Comparison of ENCODE assay signal across 8 cellular contexts in the genomic region with DNA sequence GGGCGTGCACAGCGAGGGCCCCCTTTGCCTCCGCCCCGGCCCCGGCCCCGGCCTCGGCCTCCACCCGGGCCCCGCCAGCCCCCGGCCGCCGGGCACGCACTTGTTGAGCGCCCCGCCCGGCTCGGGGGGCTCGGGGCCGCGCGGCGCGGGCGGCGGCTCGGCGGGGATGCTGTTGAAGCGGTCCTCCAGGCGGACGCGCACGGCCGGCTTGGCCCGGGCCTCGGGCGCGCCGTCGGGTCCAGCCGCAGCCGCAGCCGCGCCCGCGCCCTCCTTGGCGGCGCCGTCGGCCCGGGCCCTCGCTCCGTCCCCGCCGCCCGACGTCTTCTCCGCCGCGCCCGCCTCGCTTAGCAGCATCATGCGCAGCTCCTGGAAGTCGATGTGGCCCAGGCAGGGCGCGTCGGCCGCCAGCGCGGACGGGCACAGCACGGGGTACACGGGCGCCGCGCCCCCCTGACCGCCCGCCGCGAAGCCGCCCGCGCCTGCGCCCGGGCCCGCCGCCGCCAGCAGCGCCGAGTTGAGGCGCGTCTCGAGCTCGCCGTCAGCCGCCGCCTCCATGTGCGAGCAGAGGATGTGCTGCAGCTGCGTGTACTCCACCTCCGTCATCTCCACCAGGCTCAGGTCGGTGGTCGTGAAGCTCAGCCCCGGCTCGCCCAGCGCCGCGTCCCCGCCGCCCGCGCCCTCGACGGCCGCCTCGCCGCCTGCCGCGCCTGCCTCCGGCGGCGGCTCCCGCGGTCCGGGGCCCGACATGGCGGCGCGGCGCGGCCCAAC. TPM values are rescaled to one million over a fixed set of nuclear protein-coding genes. Genes with fewer than 3 reads are reported as not detected.
DNase-seq lines count a peak whose midpoint lies in the region; ATAC-seq, FAIRE-seq and TF ChIP-seq lines count a peak whose summit lies in the region.

No MANE protein-coding gene starts in this region.

- no peak overlapping the region for H2BK15ac ChIP-seq in H1 (ENCODE audit: low read length)

- peak overlapping the region; percentile 72 to 95 for H3K4me2 ChIP-seq in H1 (ENCODE audit: insufficient read depth in 1 of 2, low read depth in 2 of 2, low read length in 2 of 2)
- peak overlapping the region; percentile 97 for H3K4me2 ChIP-seq in neural progenitor cell

- H4K20me1 ChIP-seq in H1 (replicated peaks in 1 of 2; ENCODE audit: control insufficient read depth in 1 of 2, insufficient read depth in 2 of 2, low read length in 2 of 2), result peaks cover 0 to 11% of the 10 kb centered on the region in 2 experiments
- H4K20me1 ChIP-seq in neural progenitor cell (ENCODE audit: low read depth), result peaks cover 34% of the 10 kb centered on the region

- H4K8ac ChIP-seq in H1 (ENCODE audit: extremely low read depth, insufficient read depth, low read length), result peak overlapping the region; percentile 97; the same call in 1 of the 2 replicates

- no peak overlapping the region for H2BK120ac ChIP-seq in H1 (replicated peaks; ENCODE audit: low read depth, low read length)

- TF ChIP-seq CTCF in AG09309 (IDR thresholded peaks at IDR 0.05; ENCODE audit: control insufficient read depth, insufficient read depth, low read depth, low read length, missing control alignments) (no peak), WTC11 (IDR thresholded peaks at IDR 0.05) (no peak), H1 (IDR thresholded peaks at IDR 0.05; ENCODE audit: control extremely low read depth in 1 of 3, insufficient read depth in 1 of 3, low read depth in 1 of 3, low read length in 3 of 3) (no peak), neural progenitor cell (IDR thresholded peaks at IDR 0.05) (no peak)

- no peak overlapping the region for H4K5ac ChIP-seq in H1 (ENCODE audit: insufficient read length, low read depth, low read length)

- H3K36me3 Mint-ChIP-seq in WTC11, result peaks cover 12% of the 10 kb centered on the region
- peaks cover 12% of the 10 kb centered on the region for H3K36me3 Mint-ChIP-seq in neural progenitor cell

- FAIRE-seq in H1 (lab: Jason Lieb, UNC), result no peak

- H3K14ac ChIP-seq in H1 (ENCODE audit: insufficient read length), result no peak overlapping the region

- H3K23me2 ChIP-seq in H1 (ENCODE audit: low read depth, low read length), result peaks cover 8% of the 10 kb centered on the region; the same call in 1 of the 2 replicates

- ATAC-seq in GM19324 (IDR thresholded peaks at IDR 0.05; ENCODE audit: low FRiP score, unreplicated experiment) (peak; percentile 33), HG03432 (IDR thresholded peaks at IDR 0.05; ENCODE audit: unreplicated experiment) (peak; percentile 40), WTC11 (peak; percentile 9)

- H3K56ac ChIP-seq in H1 (replicated peaks; ENCODE audit: insufficient read length, low read depth, low read length), result no peak overlapping the region

- H3K27me3 Mint-ChIP-seq in WTC11 (ENCODE audit: low read depth) (peaks cover 3% of the 10 kb centered on the region; the same call in 1 of the 2 replicates), neural progenitor cell (ENCODE audit: insufficient read depth, low read depth) (peaks cover 6% of the 10 kb centered on the region)

- no peak overlapping the region for H3K4ac ChIP-seq in H1 (replicated peaks; ENCODE audit: insufficient read length, low read depth, low read length)

- TF ChIP-seq EP300 in H1 (IDR thresholded peaks at IDR 0.05; ENCODE audit: borderline replicate concordance in 1 of 2, low read depth in 2 of 2, low read length in 2 of 2), result no peak

- H2BK5ac ChIP-seq in H1 (ENCODE audit: low read depth, low read length), result no peak overlapping the region

- WGBS in H1 (ENCODE audit: extremely low coverage in 1 of 2, insufficient coverage in 1 of 2, insufficient read length in 1 of 2, insufficient replicate concordance in 2 of 2, low coverage in 1 of 2, low lambda C conversion rate in 2 of 2, missing lambda C conversion rate in 1 of 2), 2 experiments, result 4% methylated on average over 20 of the region's 129 CpGs; no CpG with 5 or more reads in 1 of the 2 experiments

- H3K9me3 ChIP-seq in H1 (ENCODE audit: insufficient read depth in 2 of 2, low read depth in 1 of 2, low read length in 1 of 2) (no peaks in the 10 kb centered on the region; a peak in 1 of 4 replicates), neural progenitor cell (ENCODE audit: low read depth) (no peaks in the 10 kb centered on the region)

- H3K4me1 ChIP-seq in H1 (replicated peaks in 1 of 4; ENCODE audit: control insufficient read depth in 3 of 4, insufficient read depth in 4 of 4, low read length in 3 of 4) (peaks cover 3 to 18% (median 13%) of the 10 kb centered on the region in 4 experiments), neural progenitor cell (peaks cover 20% of the 10 kb centered on the region)

- POLR2A ChIA-PET in WTC11 (lab: Charles Lee), result interaction anchor here (0.5 to 1.1 kb wide), 4 partner anchors 14 to 76 kb away, joined by 3 to 4 read pairs (median 4); partner anchors contain the start of gene GID8
- POLR2A ChIA-PET in H1 (lab: Charles Lee; ENCODE audit: partially characterized antibody), result interaction anchor here (0.7 to 2.3 kb wide), 11 partner anchors 11 to 148 kb away, joined by 3 to 9 read pairs (median 4); partner anchors contain the start of genes COL9A3 and GID8

- H2BK12ac ChIP-seq in H1 (ENCODE audit: low read depth, low read length), result no peak overlapping the region

- H3K18ac ChIP-seq in H1 (ENCODE audit: extremely low read depth, low read length), result peak overlapping the region; percentile 83; the same call in 1 of the 2 replicates

- H2AFZ ChIP-seq in H1 (ENCODE audit: low read length) (peak overlapping the region; percentile 84; the same call in 1 of the 2 replicates), neural progenitor cell (replicated peaks) (no peak overlapping the region)

- H3K4me1 Mint-ChIP-seq in WTC11 (peaks cover 28% of the 10 kb centered on the region), neural progenitor cell (peaks cover 24% of the 10 kb centered on the region)

- CTCF ChIA-PET in WTC11 (lab: Charles Lee) (interaction anchor here (0.6 to 2.6 kb wide), 14 partner anchors 14 to 361 kb away, joined by 3 to 13 read pairs (median 4); partner anchors contain the start of gene OGFR), H1 (lab: Charles Lee; ENCODE audit: partially characterized antibody) (interaction anchor here (1.7 to 2.0 kb wide), 2 partner anchors 12 to 39 kb away, joined by 4 to 7 read pairs; no protein-coding TSS in a partner anchor)

- H3K4me3 Mint-ChIP-seq in WTC11, result peak overlapping the region; percentile 24; the same call in 1 of the 2 replicates
- no peak overlapping the region for H3K4me3 Mint-ChIP-seq in neural progenitor cell

- H3K9me3 Mint-ChIP-seq in WTC11, result no peaks in the 10 kb centered on the region
- H3K9me3 Mint-ChIP-seq in neural progenitor cell, result peaks cover 6% of the 10 kb centered on the region

- H3K23ac ChIP-seq in H1 (ENCODE audit: insufficient read length), result no peak overlapping the region

- H3K27me3 ChIP-seq in H1 (replicated peaks in 1 of 4; ENCODE audit: control insufficient read depth in 3 of 4, extremely low read depth in 1 of 4, insufficient read depth in 3 of 4, low read length in 3 of 4), result peaks cover 0 to 7% (median 4%) of the 10 kb centered on the region in 4 experiments; a peak in 5 of 7 replicates
- peaks cover 11% of the 10 kb centered on the region for H3K27me3 ChIP-seq in neural progenitor cell

- peak overlapping the region; percentile 57; the same call in 1 of the 2 replicates for H3K27ac ChIP-seq in H1 (ENCODE audit: low read depth, low read length)
- no peak overlapping the region for H3K27ac ChIP-seq in neural progenitor cell

- TF ChIP-seq RAD21 in H1 (IDR thresholded peaks at IDR 0.05 in 1 of 2, conservative IDR thresholded peaks at IDR 0.05 in 1 of 2; ENCODE audit: low read depth in 2 of 2, low read length in 2 of 2), result no peak

- DNase-seq in AG09309 (ENCODE audit: low read depth), result no peak
- no peak for DNase-seq in WTC11 (ENCODE audit: low spot score)
- peak in 1 of 2 experiments; percentile 64 for DNase-seq in H1 (ENCODE audit: low read depth in 1 of 2, low spot score in 2 of 2)
- peak; percentile 65 for DNase-seq in neural progenitor cell (ENCODE audit: low spot score)
- DNase-seq in pons (ENCODE audit: low spot score), result no peak
- DNase-seq in NCI-H1930 (lab: John Stamatoyannopoulos, UW), result no peak

- H2AK5ac ChIP-seq in H1 (ENCODE audit: low read depth, low read length), result no peak overlapping the region

- H4K91ac ChIP-seq in H1 (replicated peaks; ENCODE audit: insufficient read length, low read length), result no peak overlapping the region

- peaks cover 5% of the 10 kb centered on the region; the same call in 1 of the 2 replicates for H3K79me1 ChIP-seq in H1 (ENCODE audit: low read depth, low read length)

- H3K79me2 ChIP-seq in H1 (ENCODE audit: control insufficient read depth in 1 of 2, insufficient read depth in 2 of 2, low read length in 2 of 2) (peaks cover 0 to 14% of the 10 kb centered on the region in 2 experiments; a peak in 2 of 4 replicates), neural progenitor cell (ENCODE audit: low read depth) (peaks cover 28% of the 10 kb centered on the region)

- no peak overlapping the region for H2BK20ac ChIP-seq in H1 (ENCODE audit: low read length)

- H3F3A ChIP-seq in neural progenitor cell (ENCODE audit: low read depth), result peaks cover 30% of the 10 kb centered on the region

- H3K4me3 ChIP-seq in AG09309 (ENCODE audit: control insufficient read depth, low read depth, low read length) (peak overlapping the region; percentile 66), H1 (ENCODE audit: extremely low read depth in 1 of 4, insufficient read depth in 2 of 4, low read depth in 3 of 4, low read length in 4 of 4) (peak overlapping the region; percentile 39 to 60 (median 52)), neural progenitor cell (peak overlapping the region; percentile 74)

- no peak overlapping the region for H3K27ac Mint-ChIP-seq in WTC11
- H3K27ac Mint-ChIP-seq in neural progenitor cell, result no peak overlapping the region

- H3K36me3 ChIP-seq in H1 (ENCODE audit: control insufficient read depth in 2 of 4, insufficient read depth in 4 of 4, low read length in 3 of 4) (peaks cover 5 to 9% (median 8%) of the 10 kb centered on the region in 4 experiments; a peak in 6 of 8 replicates), neural progenitor cell (no peaks in the 10 kb centered on the region)

- TF ChIP-seq POLR2A in H1 (IDR thresholded peaks at IDR 0.05; ENCODE audit: control extremely low read depth in 1 of 2, low read depth in 2 of 2, low read length in 2 of 2), result no peak

- H3K9ac ChIP-seq in H1 (replicated peaks in 1 of 4; ENCODE audit: extremely low read depth in 1 of 4, low read depth in 3 of 4, low read length in 3 of 4) (peak overlapping the region in 3 of 4 experiments; percentile 70 to 92 (median 80); a peak in 5 of 7 replicates), neural progenitor cell (no peak overlapping the region)

RNA-seq across cellular contexts. Expression of gene TCFL5, which starts 0.5 kb away (rescaled TPM):
- total RNA-seq in WTC11 (2021), result 19.7 to 20.4 TPM (median 20.3 TPM) in 3 replicates
- 15.0 and 15.6 TPM in 2 replicates for total RNA-seq in H1 (2021; fragmentation: NEBNext Ultra II Directional; extraction: Animal tissue kit (Norgen Biotek cat#: 25700))
- polyA plus RNA-seq in H1 (2011; rRNA removed), result 4.4 and 6.2 TPM in 2 replicates
- polyA plus RNA-seq in H1 (2011; cell fraction: cytosol; rRNA removed), result 8.6 TPM
- 8.7 TPM for polyA plus RNA-seq in H1 (2011; cell fraction: nucleus; rRNA removed)
- 9.0 to 10.3 TPM (median 10.0 TPM) in 4 replicates for polyA plus RNA-seq in H1 (2012, experiment 1 of 2)
- polyA plus RNA-seq in H1 (2012, experiment 2 of 2), result 4.7 TPM
- 10.2 TPM for polyA plus RNA-seq in H1 (2013, experiment 1 of 2)
- polyA plus RNA-seq in H1 (2013, experiment 2 of 2), result 9.9 TPM
- 5.1 and 5.4 TPM in 2 replicates for polyA minus RNA-seq in H1 (2011; rRNA and poly(A)+ RNA removed)
- polyA minus RNA-seq in H1 (2011; cell fraction: cytosol; rRNA and poly(A)+ RNA removed), result 6.5 TPM
- 7.9 TPM for polyA minus RNA-seq in H1 (2011; cell fraction: nucleus; rRNA and poly(A)+ RNA removed)
- total RNA-seq in neural progenitor cell (ENCODE audit: low replicate concordance), result 29.1 and 36.3 TPM in 2 replicates

RNA-seq across cellular contexts. Expression of gene COL9A3, which starts 44.3 kb away (rescaled TPM):
- total RNA-seq in WTC11 (2021), result 115 to 136 TPM (median 123 TPM) in 3 replicates
- 76.0 and 80.1 TPM in 2 replicates for total RNA-seq in H1 (2021; fragmentation: NEBNext Ultra II Directional; extraction: Animal tissue kit (Norgen Biotek cat#: 25700))
- polyA plus RNA-seq in H1 (2011; rRNA removed), result 21.7 and 39.7 TPM in 2 replicates
- 47.5 TPM for polyA plus RNA-seq in H1 (2011; cell fraction: cytosol; rRNA removed)
- polyA plus RNA-seq in H1 (2011; cell fraction: nucleus; rRNA removed), result 245 TPM
- 54.7 to 62.3 TPM (median 59.2 TPM) in 4 replicates for polyA plus RNA-seq in H1 (2012, experiment 1 of 2)
- 36.6 TPM for polyA plus RNA-seq in H1 (2012, experiment 2 of 2)
- polyA plus RNA-seq in H1 (2013, experiment 1 of 2), result 97.2 TPM
- 86.2 TPM for polyA plus RNA-seq in H1 (2013, experiment 2 of 2)
- polyA minus RNA-seq in H1 (2011; rRNA and poly(A)+ RNA removed), result 3.3 and 4.8 TPM in 2 replicates
- polyA minus RNA-seq in H1 (2011; cell fraction: cytosol; rRNA and poly(A)+ RNA removed), result 16.0 TPM
- polyA minus RNA-seq in H1 (2011; cell fraction: nucleus; rRNA and poly(A)+ RNA removed), result 24.0 TPM
- total RNA-seq in neural progenitor cell (ENCODE audit: low replicate concordance), result 10.5 and 34.8 TPM in 2 replicates

RNA-seq across cellular contexts. Expression of gene OGFR, which starts 56.5 kb away (rescaled TPM):
- total RNA-seq in WTC11 (2021) (32.5 to 43.3 TPM (median 33.8 TPM) in 3 replicates), neural progenitor cell (ENCODE audit: low replicate concordance) (7.0 and 23.9 TPM in 2 replicates)
- total RNA-seq in H1 (2021; fragmentation: NEBNext Ultra II Directional; extraction: Animal tissue kit (Norgen Biotek cat#: 25700)), result 25.1 and 25.8 TPM in 2 replicates
- 13.9 and 26.7 TPM in 2 replicates for polyA plus RNA-seq in H1 (2011; rRNA removed)
- polyA plus RNA-seq in H1 (2011; cell fraction: cytosol; rRNA removed), result 31.1 TPM
- polyA plus RNA-seq in H1 (2011; cell fraction: nucleus; rRNA removed), result 31.9 TPM
- polyA plus RNA-seq in H1 (2012, experiment 1 of 2), result 14.3 to 22.7 TPM (median 20.9 TPM) in 4 replicates
- 14.7 TPM for polyA plus RNA-seq in H1 (2012, experiment 2 of 2)
- 14.1 TPM for polyA plus RNA-seq in H1 (2013, experiment 1 of 2)
- 12.8 TPM for polyA plus RNA-seq in H1 (2013, experiment 2 of 2)
- polyA minus RNA-seq in H1 (2011; rRNA and poly(A)+ RNA removed), result 9.5 and 11.2 TPM in 2 replicates
- 18.2 TPM for polyA minus RNA-seq in H1 (2011; cell fraction: cytosol; rRNA and poly(A)+ RNA removed)
- polyA minus RNA-seq in H1 (2011; cell fraction: nucleus; rRNA and poly(A)+ RNA removed), result 11.4 TPM
